In genomic region chr7:55144333-55144954, GRCh38 we compare ENCODE assay signal across 1 cellular context.
A peak's percentile ranks its signal among the peaks of the same experiment; 100 is the strongest.
TF ChIP-seq lines count a peak whose summit lies in the region.

No MANE protein-coding gene starts in this region.

TF ChIP-seq in IMR-90, 13 proteins besides CTCF, POLR2A, EP300 and RAD21:
- TF ChIP-seq NFE2L2 (IDR thresholded peaks at IDR 0.05; ENCODE audit: low read depth, low read length) (no peak), CEBPB (IDR thresholded peaks at IDR 0.05; ENCODE audit: low read depth, low read length) (no peak), SMC3 (IDR thresholded peaks at IDR 0.05; ENCODE audit: low read depth, low read length) (peak; percentile 15; the same call in 1 of the 2 replicates), RCOR1 (IDR thresholded peaks at IDR 0.05; ENCODE audit: insufficient replicate concordance, low read length) (no peak), CHD1 (IDR thresholded peaks at IDR 0.05; ENCODE audit: low read depth, low read length) (no peak)
